Comparison of ENCODE assay signal across 9 cellular contexts in the genomic region with DNA sequence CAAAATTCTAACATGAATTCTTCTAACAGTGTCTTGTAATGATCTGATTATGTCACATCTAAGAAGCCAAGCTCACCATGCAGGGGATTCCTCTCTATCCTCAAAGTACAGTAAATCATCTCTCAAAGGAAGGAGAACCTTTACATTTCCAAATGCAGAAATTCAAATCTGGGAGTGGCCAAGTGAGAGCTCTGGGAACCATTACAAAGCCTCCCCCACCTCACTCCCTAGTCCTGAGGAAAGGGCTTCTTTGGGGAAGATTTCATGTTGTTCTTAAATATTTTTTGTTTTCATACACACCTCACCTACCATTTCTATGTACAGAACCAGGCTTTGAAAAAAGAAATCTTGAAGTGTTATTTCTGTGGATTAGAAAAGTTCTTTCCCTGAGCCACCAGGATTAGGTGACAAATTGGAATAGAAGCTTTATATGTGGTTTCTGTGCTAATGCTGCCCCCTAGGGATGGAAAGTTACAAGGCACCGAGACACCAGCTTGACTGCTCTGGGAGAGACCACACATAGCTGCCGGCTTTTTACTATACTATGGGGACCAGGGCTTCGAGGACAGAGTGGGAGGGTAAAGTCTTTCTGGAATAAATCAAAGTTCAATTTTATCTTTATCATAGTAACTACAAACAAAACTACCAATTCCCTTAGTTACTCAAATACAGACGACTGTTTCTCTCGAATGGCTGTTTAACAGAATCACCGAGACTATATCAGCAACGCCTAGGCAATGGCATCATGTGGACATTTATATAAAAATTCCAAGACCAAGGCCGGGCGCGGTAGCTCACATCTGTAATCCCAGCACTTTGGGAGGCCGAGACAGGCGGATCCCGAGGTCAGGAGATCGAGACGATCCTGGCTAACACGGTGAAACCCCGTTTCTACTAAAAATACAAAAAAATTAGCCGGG.
DNase-seq lines count a peak whose midpoint lies in the region; ATAC-seq and TF ChIP-seq lines count a peak whose summit lies in the region.
"Had no signal": no experiment of that assay in that cellular context is flagged by ENCODE, and none has a peak within 500 bp of the region (broad histone marks: within the 10 kb centered on the region; RNA-seq: fewer than 3 reads in every experiment).

No MANE protein-coding gene starts in this region.

- POLR2A ChIA-PET in RWPE1 (lab: Yijun Ruan, JAX; ENCODE audit: low non-redundant PET) = interaction anchor here (0.6 kb wide), 1 partner anchor 70 kb away, joined by 6 read pairs; no protein-coding TSS in a partner anchor

- H3K4me1 Mint-ChIP-seq in osteocyte (ENCODE audit: unreplicated experiment) (peaks cover 7% of the 10 kb centered on the region), type B pancreatic cell (ENCODE audit: unreplicated experiment) (peaks cover 12% of the 10 kb centered on the region)

- H3K9me3 Mint-ChIP-seq in osteocyte (ENCODE audit: unreplicated experiment) (no peaks in the 10 kb centered on the region), type B pancreatic cell (no peaks in the 10 kb centered on the region)

- CTCF ChIA-PET in RWPE1 (lab: Yijun Ruan, JAX) = interaction anchor here (0.5 to 3.0 kb wide), 23 partner anchors 10 to 170 kb away, joined by 3 to 32 read pairs (median 4); no protein-coding TSS in a partner anchor

- no peak overlapping the region for H3K4me3 Mint-ChIP-seq in osteocyte (ENCODE audit: unreplicated experiment)
- H3K4me3 Mint-ChIP-seq in type B pancreatic cell = no peak overlapping the region

- H3K36me3 ChIP-seq in MG63 = peaks cover 36% of the 10 kb centered on the region
- H3K36me3 ChIP-seq in gastroesophageal sphincter = peaks cover 0 to 34% of the 10 kb centered on the region in 2 donors

- H3K4me3 ChIP-seq in MG63 = no peak overlapping the region
- H3K4me3 ChIP-seq in gastroesophageal sphincter = no peak overlapping the region

- no peaks in the 10 kb centered on the region for H3K27me3 Mint-ChIP-seq in osteocyte (ENCODE audit: unreplicated experiment)
- H3K27me3 Mint-ChIP-seq in type B pancreatic cell = no peaks in the 10 kb centered on the region

- H3K36me3 Mint-ChIP-seq in osteocyte (ENCODE audit: unreplicated experiment) = peaks cover 16% of the 10 kb centered on the region
- H3K36me3 Mint-ChIP-seq in type B pancreatic cell = no peaks in the 10 kb centered on the region

- peak; percentile 77 for ATAC-seq in gastroesophageal sphincter
- ATAC-seq in GM18909 (IDR thresholded peaks at IDR 0.05; ENCODE audit: poor library complexity, unreplicated experiment) = no peak

- DNase-seq in GDM1 (lab: John Stamatoyannopoulos, UW) (peak; percentile 64), MG63 (peak; percentile 42), RWPE1 (ENCODE audit: low spot score) (peak; percentile 73), osteocyte (ENCODE audit: extremely low spot score, unreplicated experiment) (peak; percentile 89), type B pancreatic cell (ENCODE audit: extremely low spot score, unreplicated experiment) (peak; percentile 77)
- peak; percentile 54 for DNase-seq in activated gamma-delta T cell treated with anti-CD3 and anti-CD28 coated beads, Interleukin-2, amount 50 U/mL, for 16 hours (ENCODE audit: low read depth)

- 44 to 53% methylated on average over 6 to 17 of the region's 18 CpGs for WGBS in gastroesophageal sphincter (ENCODE audit: low coverage in 1 of 2), 2 donors

- H3K9me3 ChIP-seq in MG63 = no peaks in the 10 kb centered on the region
- no peaks in the 10 kb centered on the region for H3K9me3 ChIP-seq in gastroesophageal sphincter

- no peak for TF ChIP-seq POLR2A in gastroesophageal sphincter (IDR thresholded peaks at IDR 0.05)

- H3K27ac Mint-ChIP-seq in osteocyte (ENCODE audit: unreplicated experiment) = peak overlapping the region; percentile 13
- H3K27ac Mint-ChIP-seq in type B pancreatic cell = peak overlapping the region; percentile 27

- H3K27ac ChIP-seq in RWPE1 (peak overlapping the region; percentile 62), gastroesophageal sphincter (peak overlapping the region in 3 of 4 donors; percentile 1 to 93 (median 58))
- H3K27ac ChIP-seq: epithelial cell of prostate had no signal

- H3K4me1 ChIP-seq in gastroesophageal sphincter = peaks cover 0 to 79% (median 8%) of the 10 kb centered on the region in 3 donors

- H3K27me3 ChIP-seq in MG63 (no peaks in the 10 kb centered on the region), gastroesophageal sphincter (no peaks in the 10 kb centered on the region)

- TF ChIP-seq EP300 in gastroesophageal sphincter (IDR thresholded peaks at IDR 0.05) = no peak

- TF ChIP-seq CTCF in RWPE1 (conservative IDR thresholded peaks at IDR 0.05; ENCODE audit: low read depth) = peak; percentile 93
- peak; percentile 86 to 96 (median 91) for TF ChIP-seq CTCF in gastroesophageal sphincter (IDR thresholded peaks at IDR 0.05)
- TF ChIP-seq CTCF in osteocyte (IDR thresholded peaks at IDR 0.05) = peak; percentile 87
- TF ChIP-seq CTCF in type B pancreatic cell (conservative IDR thresholded peaks at IDR 0.05) = peak; percentile 96
